1 cellular context compared by ENCODE assay signal in the genomic region with DNA sequence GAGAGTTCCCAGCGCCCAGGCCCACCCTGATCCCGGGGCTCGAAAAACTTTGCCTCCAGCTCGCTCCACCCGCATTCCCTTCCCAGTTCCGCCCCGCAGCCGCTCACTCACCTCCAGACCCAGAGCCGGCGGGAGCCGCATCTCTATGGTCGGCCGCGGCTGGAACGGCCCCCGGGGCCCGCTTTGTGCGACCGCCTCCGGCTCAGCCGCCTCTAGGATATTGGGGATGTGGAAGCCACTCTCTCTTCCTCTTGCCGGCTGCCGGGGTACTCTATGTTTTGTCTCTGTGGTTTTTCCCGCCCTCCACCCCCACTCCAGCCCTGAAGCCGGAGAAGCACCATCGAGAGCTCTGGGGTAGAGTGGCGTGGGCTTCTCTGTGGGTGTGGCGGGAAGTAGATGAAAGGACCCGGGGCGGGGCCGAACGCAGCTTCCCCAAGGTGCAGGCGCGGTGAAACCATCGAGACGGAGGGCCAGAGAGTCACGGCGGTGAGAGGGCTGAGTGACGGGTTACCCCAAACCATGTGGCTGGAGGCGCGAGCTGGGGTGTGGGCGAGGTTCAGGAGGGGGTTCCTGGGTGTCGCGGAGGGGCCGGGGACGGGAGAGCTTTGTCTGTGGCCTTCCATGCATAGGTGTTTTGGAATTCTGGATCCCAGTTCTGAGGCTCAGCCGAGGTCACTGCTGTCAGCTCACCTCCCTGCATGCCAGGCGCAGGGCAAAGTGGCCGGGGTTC.
TF ChIP-seq lines count a peak whose summit lies in the region.

Gene BCS1L, plus strand, starts transcription at position 426 of the 730 bp plus-strand sequence. CDS start 1,305 bp downstream, outside the sequence.
A gene with protein sequence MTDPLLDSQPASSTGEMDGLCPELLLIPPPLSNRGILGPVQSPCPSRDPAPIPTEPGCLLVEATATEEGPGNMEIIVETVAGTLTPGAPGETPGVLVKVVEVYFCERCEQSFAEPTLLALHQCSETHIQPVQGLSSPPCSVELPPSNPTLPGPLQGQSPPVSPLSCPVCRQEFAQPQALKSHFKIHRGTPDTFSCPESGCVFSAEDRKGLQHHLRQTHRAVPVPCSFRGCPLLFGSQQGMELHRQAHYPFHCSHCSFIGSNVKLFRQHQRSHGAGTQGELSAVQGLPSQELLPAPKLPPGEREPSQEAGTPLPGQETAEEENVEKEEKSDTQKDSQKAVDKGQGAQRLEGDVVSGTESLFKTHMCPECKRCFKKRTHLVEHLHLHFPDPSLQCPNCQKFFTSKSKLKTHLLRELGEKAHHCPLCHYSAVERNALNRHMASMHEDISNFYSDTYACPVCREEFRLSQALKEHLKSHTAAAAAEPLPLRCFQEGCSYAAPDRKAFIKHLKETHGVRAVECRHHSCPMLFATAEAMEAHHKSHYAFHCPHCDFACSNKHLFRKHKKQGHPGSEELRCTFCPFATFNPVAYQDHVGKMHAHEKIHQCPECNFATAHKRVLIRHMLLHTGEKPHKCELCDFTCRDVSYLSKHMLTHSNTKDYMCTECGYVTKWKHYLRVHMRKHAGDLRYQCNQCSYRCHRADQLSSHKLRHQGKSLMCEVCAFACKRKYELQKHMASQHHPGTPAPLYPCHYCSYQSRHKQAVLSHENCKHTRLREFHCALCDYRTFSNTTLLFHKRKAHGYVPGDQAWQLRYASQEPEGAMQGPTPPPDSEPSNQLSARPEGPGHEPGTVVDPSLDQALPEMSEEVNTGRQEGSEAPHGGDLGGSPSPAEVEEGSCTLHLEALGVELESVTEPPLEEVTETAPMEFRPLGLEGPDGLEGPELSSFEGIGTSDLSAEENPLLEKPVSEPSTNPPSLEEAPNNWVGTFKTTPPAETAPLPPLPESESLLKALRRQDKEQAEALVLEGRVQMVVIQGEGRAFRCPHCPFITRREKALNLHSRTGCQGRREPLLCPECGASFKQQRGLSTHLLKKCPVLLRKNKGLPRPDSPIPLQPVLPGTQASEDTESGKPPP (N-terminal part only) (minus strand): TSS at position 366 of the 730 bp plus-strand sequence. CDS start 3,194 bp downstream, outside the sequence.

TF ChIP-seq in HepG2, 621 proteins besides CTCF, POLR2A, EP300 and RAD21 (continued from another document and continues in another):
- TF ChIP-seq, protein P1, sequence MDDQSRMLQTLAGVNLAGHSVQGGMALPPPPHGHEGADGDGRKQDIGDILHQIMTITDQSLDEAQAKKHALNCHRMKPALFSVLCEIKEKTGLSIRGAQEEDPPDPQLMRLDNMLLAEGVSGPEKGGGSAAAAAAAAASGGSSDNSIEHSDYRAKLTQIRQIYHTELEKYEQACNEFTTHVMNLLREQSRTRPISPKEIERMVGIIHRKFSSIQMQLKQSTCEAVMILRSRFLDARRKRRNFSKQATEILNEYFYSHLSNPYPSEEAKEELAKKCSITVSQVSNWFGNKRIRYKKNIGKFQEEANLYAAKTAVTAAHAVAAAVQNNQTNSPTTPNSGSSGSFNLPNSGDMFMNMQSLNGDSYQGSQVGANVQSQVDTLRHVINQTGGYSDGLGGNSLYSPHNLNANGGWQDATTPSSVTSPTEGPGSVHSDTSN (CRISPR knock-in tag; IDR thresholded peaks at IDR 0.05; ENCODE audit: borderline replicate concordance), result no peak
- TF ChIP-seq ZNF761 (CRISPR knock-in tag; conservative IDR thresholded peaks at IDR 0.05), result peak; percentile 66; the same call in 1 of the 2 replicates
- peak; percentile 88; the same call in 1 of the 2 replicates for TF ChIP-seq ZNF704 (CRISPR knock-in tag; IDR thresholded peaks at IDR 0.05; ENCODE audit: borderline replicate concordance)
- no peak for TF ChIP-seq POLR2AphosphoS2 (IDR thresholded peaks at IDR 0.05; ENCODE audit: low read depth, low read length)
- peak; percentile 59; the same call in 1 of the 2 replicates for TF ChIP-seq AKAP8 (CRISPR knock-in tag; IDR thresholded peaks at IDR 0.05)
- no peak for TF ChIP-seq NFYC (CRISPR knock-in tag; IDR thresholded peaks at IDR 0.05)
- 0 out of 2 replicates have a peak, but pooled peaks have one; percentile 19 for TF ChIP-seq ZNF839 (CRISPR knock-in tag; IDR thresholded peaks at IDR 0.05; ENCODE audit: borderline replicate concordance)
- TF ChIP-seq, protein P2, sequence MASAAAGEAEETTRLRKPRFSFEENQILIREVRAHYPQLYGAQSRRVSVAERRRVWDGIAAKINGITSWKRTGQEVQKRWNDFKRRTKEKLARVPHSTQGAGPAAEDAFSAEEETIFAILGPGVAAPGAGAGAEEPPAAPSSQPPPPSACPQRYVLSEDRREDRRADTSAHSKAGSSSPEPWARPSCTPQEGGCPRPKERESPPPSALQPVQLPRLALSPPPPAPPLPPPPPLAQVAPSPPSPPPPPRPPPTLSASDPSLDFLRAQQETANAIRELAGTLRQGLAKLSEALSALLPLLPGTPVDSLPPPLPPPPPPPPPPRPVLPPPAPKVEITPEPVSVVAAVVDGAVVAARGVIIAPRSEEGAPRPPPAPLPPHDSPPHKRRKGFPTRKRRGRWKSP (CRISPR knock-in tag; IDR thresholded peaks at IDR 0.05), result peak; percentile 77
- TF ChIP-seq PTBP1 (IDR thresholded peaks at IDR 0.05; ENCODE audit: low read depth, low read length, poor library complexity, severe bottlenecking), result peak; percentile 61
- TF ChIP-seq ZNF180 (CRISPR knock-in tag; IDR thresholded peaks at IDR 0.05; ENCODE audit: borderline replicate concordance, low read depth), result no peak
- TF ChIP-seq ZNF841 (CRISPR knock-in tag; IDR thresholded peaks at IDR 0.05; ENCODE audit: borderline replicate concordance), result no peak
- TF ChIP-seq, protein P3, sequence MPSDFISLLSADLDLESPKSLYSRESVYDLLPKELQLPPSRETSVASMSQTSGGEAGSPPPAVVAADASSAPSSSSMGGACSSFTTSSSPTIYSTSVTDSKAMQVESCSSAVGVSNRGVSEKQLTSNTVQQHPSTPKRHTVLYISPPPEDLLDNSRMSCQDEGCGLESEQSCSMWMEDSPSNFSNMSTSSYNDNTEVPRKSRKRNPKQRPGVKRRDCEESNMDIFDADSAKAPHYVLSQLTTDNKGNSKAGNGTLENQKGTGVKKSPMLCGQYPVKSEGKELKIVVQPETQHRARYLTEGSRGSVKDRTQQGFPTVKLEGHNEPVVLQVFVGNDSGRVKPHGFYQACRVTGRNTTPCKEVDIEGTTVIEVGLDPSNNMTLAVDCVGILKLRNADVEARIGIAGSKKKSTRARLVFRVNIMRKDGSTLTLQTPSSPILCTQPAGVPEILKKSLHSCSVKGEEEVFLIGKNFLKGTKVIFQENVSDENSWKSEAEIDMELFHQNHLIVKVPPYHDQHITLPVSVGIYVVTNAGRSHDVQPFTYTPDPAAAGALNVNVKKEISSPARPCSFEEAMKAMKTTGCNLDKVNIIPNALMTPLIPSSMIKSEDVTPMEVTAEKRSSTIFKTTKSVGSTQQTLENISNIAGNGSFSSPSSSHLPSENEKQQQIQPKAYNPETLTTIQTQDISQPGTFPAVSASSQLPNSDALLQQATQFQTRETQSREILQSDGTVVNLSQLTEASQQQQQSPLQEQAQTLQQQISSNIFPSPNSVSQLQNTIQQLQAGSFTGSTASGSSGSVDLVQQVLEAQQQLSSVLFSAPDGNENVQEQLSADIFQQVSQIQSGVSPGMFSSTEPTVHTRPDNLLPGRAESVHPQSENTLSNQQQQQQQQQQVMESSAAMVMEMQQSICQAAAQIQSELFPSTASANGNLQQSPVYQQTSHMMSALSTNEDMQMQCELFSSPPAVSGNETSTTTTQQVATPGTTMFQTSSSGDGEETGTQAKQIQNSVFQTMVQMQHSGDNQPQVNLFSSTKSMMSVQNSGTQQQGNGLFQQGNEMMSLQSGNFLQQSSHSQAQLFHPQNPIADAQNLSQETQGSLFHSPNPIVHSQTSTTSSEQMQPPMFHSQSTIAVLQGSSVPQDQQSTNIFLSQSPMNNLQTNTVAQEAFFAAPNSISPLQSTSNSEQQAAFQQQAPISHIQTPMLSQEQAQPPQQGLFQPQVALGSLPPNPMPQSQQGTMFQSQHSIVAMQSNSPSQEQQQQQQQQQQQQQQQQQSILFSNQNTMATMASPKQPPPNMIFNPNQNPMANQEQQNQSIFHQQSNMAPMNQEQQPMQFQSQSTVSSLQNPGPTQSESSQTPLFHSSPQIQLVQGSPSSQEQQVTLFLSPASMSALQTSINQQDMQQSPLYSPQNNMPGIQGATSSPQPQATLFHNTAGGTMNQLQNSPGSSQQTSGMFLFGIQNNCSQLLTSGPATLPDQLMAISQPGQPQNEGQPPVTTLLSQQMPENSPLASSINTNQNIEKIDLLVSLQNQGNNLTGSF (CRISPR knock-in tag; IDR thresholded peaks at IDR 0.05), result no peak
- TF ChIP-seq ZNF720 (CRISPR knock-in tag; IDR thresholded peaks at IDR 0.05), result no peak
- no peak for TF ChIP-seq NCOA5 (CRISPR knock-in tag; IDR thresholded peaks at IDR 0.05)
- TF ChIP-seq ZNF713 (CRISPR knock-in tag; IDR thresholded peaks at IDR 0.05), result no peak
- TF ChIP-seq ZNF138 (CRISPR knock-in tag; IDR thresholded peaks at IDR 0.05; ENCODE audit: low read depth), result no peak
- no peak for TF ChIP-seq ZBTB21 (CRISPR knock-in tag; IDR thresholded peaks at IDR 0.05)
- no peak for TF ChIP-seq ZBTB1 (CRISPR knock-in tag; IDR thresholded peaks at IDR 0.05; ENCODE audit: borderline replicate concordance)
- TF ChIP-seq RFXANK (CRISPR knock-in tag; IDR thresholded peaks at IDR 0.05), result no peak
- TF ChIP-seq, protein P4, sequence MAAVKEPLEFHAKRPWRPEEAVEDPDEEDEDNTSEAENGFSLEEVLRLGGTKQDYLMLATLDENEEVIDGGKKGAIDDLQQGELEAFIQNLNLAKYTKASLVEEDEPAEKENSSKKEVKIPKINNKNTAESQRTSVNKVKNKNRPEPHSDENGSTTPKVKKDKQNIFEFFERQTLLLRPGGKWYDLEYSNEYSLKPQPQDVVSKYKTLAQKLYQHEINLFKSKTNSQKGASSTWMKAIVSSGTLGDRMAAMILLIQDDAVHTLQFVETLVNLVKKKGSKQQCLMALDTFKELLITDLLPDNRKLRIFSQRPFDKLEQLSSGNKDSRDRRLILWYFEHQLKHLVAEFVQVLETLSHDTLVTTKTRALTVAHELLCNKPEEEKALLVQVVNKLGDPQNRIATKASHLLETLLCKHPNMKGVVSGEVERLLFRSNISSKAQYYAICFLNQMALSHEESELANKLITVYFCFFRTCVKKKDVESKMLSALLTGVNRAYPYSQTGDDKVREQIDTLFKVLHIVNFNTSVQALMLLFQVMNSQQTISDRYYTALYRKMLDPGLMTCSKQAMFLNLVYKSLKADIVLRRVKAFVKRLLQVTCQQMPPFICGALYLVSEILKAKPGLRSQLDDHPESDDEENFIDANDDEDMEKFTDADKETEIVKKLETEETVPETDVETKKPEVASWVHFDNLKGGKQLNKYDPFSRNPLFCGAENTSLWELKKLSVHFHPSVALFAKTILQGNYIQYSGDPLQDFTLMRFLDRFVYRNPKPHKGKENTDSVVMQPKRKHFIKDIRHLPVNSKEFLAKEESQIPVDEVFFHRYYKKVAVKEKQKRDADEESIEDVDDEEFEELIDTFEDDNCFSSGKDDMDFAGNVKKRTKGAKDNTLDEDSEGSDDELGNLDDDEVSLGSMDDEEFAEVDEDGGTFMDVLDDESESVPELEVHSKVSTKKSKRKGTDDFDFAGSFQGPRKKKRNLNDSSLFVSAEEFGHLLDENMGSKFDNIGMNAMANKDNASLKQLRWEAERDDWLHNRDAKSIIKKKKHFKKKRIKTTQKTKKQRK (IDR thresholded peaks at IDR 0.05; ENCODE audit: low read length), result no peak
- TF ChIP-seq, protein P5, sequence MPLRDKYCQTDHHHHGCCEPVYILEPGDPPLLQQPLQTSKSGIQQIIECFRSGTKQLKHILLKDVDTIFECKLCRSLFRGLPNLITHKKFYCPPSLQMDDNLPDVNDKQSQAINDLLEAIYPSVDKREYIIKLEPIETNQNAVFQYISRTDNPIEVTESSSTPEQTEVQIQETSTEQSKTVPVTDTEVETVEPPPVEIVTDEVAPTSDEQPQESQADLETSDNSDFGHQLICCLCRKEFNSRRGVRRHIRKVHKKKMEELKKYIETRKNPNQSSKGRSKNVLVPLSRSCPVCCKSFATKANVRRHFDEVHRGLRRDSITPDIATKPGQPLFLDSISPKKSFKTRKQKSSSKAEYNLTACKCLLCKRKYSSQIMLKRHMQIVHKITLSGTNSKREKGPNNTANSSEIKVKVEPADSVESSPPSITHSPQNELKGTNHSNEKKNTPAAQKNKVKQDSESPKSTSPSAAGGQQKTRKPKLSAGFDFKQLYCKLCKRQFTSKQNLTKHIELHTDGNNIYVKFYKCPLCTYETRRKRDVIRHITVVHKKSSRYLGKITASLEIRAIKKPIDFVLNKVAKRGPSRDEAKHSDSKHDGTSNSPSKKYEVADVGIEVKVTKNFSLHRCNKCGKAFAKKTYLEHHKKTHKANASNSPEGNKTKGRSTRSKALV (CRISPR knock-in tag; IDR thresholded peaks at IDR 0.05), result no peak
- peak; percentile 22; the same call in 1 of the 2 replicates for TF ChIP-seq STAT6 (CRISPR knock-in tag; IDR thresholded peaks at IDR 0.05; ENCODE audit: borderline replicate concordance)
- peak; percentile 63; the same call in 1 of the 2 replicates for TF ChIP-seq GATAD2A (CRISPR knock-in tag; IDR thresholded peaks at IDR 0.05)
- TF ChIP-seq HNRNPK (IDR thresholded peaks at IDR 0.05; ENCODE audit: low read depth, low read length, poor library complexity, severe bottlenecking), result peak; percentile 43
